ENCODE assay signal across 12 cellular contexts in the genomic region with DNA sequence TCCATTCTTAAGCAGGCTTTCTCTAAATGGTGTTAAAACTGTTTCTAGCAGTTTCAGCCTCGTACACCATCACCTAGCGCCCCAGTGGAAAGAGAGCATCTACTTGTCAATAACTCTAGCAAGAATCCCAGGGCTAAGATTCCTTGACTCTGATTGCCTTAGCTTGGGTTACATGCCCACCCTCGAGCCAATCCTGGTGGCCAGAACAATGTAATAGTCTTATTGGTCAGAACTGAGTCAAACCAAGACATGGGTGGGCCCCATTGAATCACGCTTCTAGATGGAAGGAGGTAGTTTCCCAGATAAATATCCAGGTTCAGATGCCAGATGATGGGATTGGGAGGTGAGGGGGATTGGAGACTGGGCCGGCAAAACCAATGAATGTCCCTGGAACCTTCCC.
"Had no signal": no experiment of that assay in that cellular context is flagged by ENCODE, and none has a peak within 500 bp of the region (broad histone marks: within the 10 kb centered on the region; RNA-seq: fewer than 3 reads in every experiment).

No MANE protein-coding gene starts in this region.

- FAIRE-seq: colon had no signal

- H3K4me1 ChIP-seq: upper lobe of right lung had no signal

- H3K27ac ChIP-seq: ovary, thoracic aorta, upper lobe of right lung had no signal

- H3K4me3 Mint-ChIP-seq: activated T-helper 17 cell treated with anti-CD3 and anti-CD28 coated beads, Interleukin-2, amount 50 U/mL, for 72 hours had no signal

- H3K9me3 Mint-ChIP-seq: activated T-helper 17 cell treated with anti-CD3 and anti-CD28 coated beads, Interleukin-2, amount 50 U/mL, for 72 hours had no signal

- H3K9me3 ChIP-seq: esophagus muscularis mucosa, ovary, spleen, thoracic aorta, upper lobe of right lung had no signal

- ATAC-seq: activated T-helper 17 cell treated with anti-CD3 and anti-CD28 coated beads, Interleukin-2, amount 50 U/mL, for 72 hours; sciatic nerve had no signal

- H3K27ac Mint-ChIP-seq: activated T-helper 17 cell treated with anti-CD3 and anti-CD28 coated beads, Interleukin-2, amount 50 U/mL, for 72 hours had no signal

- H3K4me3 ChIP-seq: esophagus muscularis mucosa, ovary, spleen, thoracic aorta, upper lobe of right lung had no signal

- DNase-seq: activated CD4-positive, alpha-beta T cell treated with anti-CD3 and anti-CD28 coated beads, Interleukin-2, amount 50 U/mL, for 48 hours; activated naive CD4-positive, alpha-beta T cell treated with Interleukin-2 at 50 U/mL for 16 hours; ovary; spleen; T-helper 1 cell; T1000; upper lobe of right lung had no signal

- H3K36me3 ChIP-seq: esophagus muscularis mucosa, ovary, spleen, thoracic aorta, upper lobe of right lung had no signal

- H3K27me3 ChIP-seq: esophagus muscularis mucosa, ovary, spleen, upper lobe of right lung had no signal
